ENCODE assay signal across 24 cellular contexts in genomic region chr13:69423844-69424243, GRCh38.
"Had no signal": no experiment of that assay in that cellular context is flagged by ENCODE, and none has a peak within 500 bp of the region (broad histone marks: within the 10 kb centered on the region; RNA-seq: fewer than 3 reads in every experiment).

No MANE protein-coding gene starts in this region.

- H3K36me3 Mint-ChIP-seq: activated naive CD8-positive, alpha-beta T cell treated with anti-CD3 and anti-CD28 coated beads for 36 hours had no signal

- ATAC-seq: activated T-cell treated with anti-CD3 and anti-CD28 coated beads, Interleukin-2, amount 50 U/mL, for 4 hours; gastrocnemius medialis; pancreas; psoas muscle; right cardiac atrium had no signal

- H3K4me3 Mint-ChIP-seq: activated B cell treated with CpG ODN at 0.5 μM for 24 hours; activated naive CD8-positive, alpha-beta T cell treated with anti-CD3 and anti-CD28 coated beads for 36 hours; activated T-cell treated with anti-CD3 and anti-CD28 coated beads, Interleukin-2, amount 50 U/mL, for 4 hours; central memory CD8-positive, alpha-beta T cell; nephron; stimulated activated naive CD8-positive, alpha-beta T cell treated with anti-CD3 and anti-CD28 coated beads, Interleukin-15, Interleukin-2, amounts not matched to agents 100 ng/mL and 50 ng/mL, for 24 hours had no signal

- H3K9me3 ChIP-seq: colonic mucosa, gastrocnemius medialis, pancreas had no signal

- H3K27me3 Mint-ChIP-seq: activated B cell treated with CpG ODN at 0.5 μM for 24 hours; activated naive CD8-positive, alpha-beta T cell treated with anti-CD3 and anti-CD28 coated beads for 36 hours; central memory CD8-positive, alpha-beta T cell; stimulated activated naive CD8-positive, alpha-beta T cell treated with anti-CD3 and anti-CD28 coated beads, Interleukin-15, Interleukin-2, amounts not matched to agents 100 ng/mL and 50 ng/mL, for 24 hours had no signal

- H3K27ac Mint-ChIP-seq: activated B cell treated with CpG ODN at 0.5 μM for 24 hours; activated naive CD8-positive, alpha-beta T cell treated with anti-CD3 and anti-CD28 coated beads for 36 hours; activated T-helper 2 cell treated with anti-CD3 and anti-CD28 coated beads, Interferon-gamma antibody, Interleukin-2, Interleukin-4, amounts not matched to agents 10 μg/mL and 5 μg/mL and 100 μg/mL, durations not matched to agents 14 hours and 24 hours and 36 hours; nephron; stimulated activated naive CD8-positive, alpha-beta T cell treated with anti-CD3 and anti-CD28 coated beads, Interleukin-15, Interleukin-2, amounts not matched to agents 100 ng/mL and 50 ng/mL, for 24 hours had no signal

- H3K4me3 ChIP-seq: colonic mucosa, dorsolateral prefrontal cortex, esophagus squamous epithelium, gastrocnemius medialis, pancreas, psoas muscle, suprapubic skin, tibial nerve had no signal

- H3K4me1 Mint-ChIP-seq: activated B cell treated with CpG ODN at 0.5 μM for 24 hours; activated naive CD8-positive, alpha-beta T cell treated with anti-CD3 and anti-CD28 coated beads for 36 hours; central memory CD8-positive, alpha-beta T cell; nephron had no signal

- H3K36me3 ChIP-seq: colonic mucosa, esophagus squamous epithelium, gastrocnemius medialis, pancreas, suprapubic skin, tibial nerve had no signal

- H3K4me1 ChIP-seq: colonic mucosa, esophagus squamous epithelium, gastrocnemius medialis, pancreas, psoas muscle, suprapubic skin, tibial nerve had no signal

- H3K27ac ChIP-seq: colonic mucosa, dorsolateral prefrontal cortex, esophagus squamous epithelium, gastrocnemius medialis, pancreas, psoas muscle, suprapubic skin, tibial nerve had no signal

- H3K27me3 ChIP-seq: colonic mucosa, dorsolateral prefrontal cortex, esophagus squamous epithelium, gastrocnemius medialis, pancreas, suprapubic skin, tibial nerve had no signal

- DNase-seq: activated B cell treated with CpG ODN at 0.5 μM for 24 hours; activated CD4-positive, alpha-beta T cell treated with anti-CD3 and anti-CD28 coated beads for 4 hours; activated CD4-positive, alpha-beta T cell treated with anti-CD3 and anti-CD28 coated beads, Interleukin-2, amount 50 U/mL, for 48 hours; activated CD8-positive, alpha-beta memory T cell treated with anti-CD3 and anti-CD28 coated beads, Interleukin-2, amount 50 U/mL, for 48 hours; activated naive CD4-positive, alpha-beta T cell; activated naive CD8-positive, alpha-beta T cell treated with anti-CD3 and anti-CD28 coated beads for 36 hours; activated T-cell treated with anti-CD3 and anti-CD28 coated beads, Interleukin-2, amount 50 U/mL, for 4 hours; colonic mucosa; dorsolateral prefrontal cortex; esophagus squamous epithelium; gastrocnemius medialis; head of caudate nucleus; hypothalamus; pancreas; psoas muscle; right cardiac atrium; stimulated activated CD4-positive, alpha-beta T cell treated with anti-CD3 and anti-CD28 coated beads, Interleukin-12 subunit alpha, Interleukin-12 subunit beta, amount 100 ng/mL, for 4 hours; T1000 had no signal
